ENCODE assay signal across 8 cellular contexts in genomic region chr16:12535535-12536411, GRCh38.
DNase-seq lines count a peak whose midpoint lies in the region; ATAC-seq and TF ChIP-seq lines count a peak whose summit lies in the region.

No MANE protein-coding gene starts in this region.

- 88% methylated on average over 17 of the region's 17 CpGs for WGBS in GM23248 (ENCODE audit: low coverage in 1 of 2, low lambda C conversion rate in 2 of 2, missing lambda C conversion rate in 2 of 2), 2 experiments

- H3K4me1 Mint-ChIP-seq in HFFc6 (ENCODE audit: low read depth), result peaks cover 42% of the 10 kb centered on the region

- H3K27ac Mint-ChIP-seq in HFFc6, result no peak overlapping the region

- H3K79me2 ChIP-seq in osteoblast (ENCODE audit: insufficient read depth, low read length), result no peaks in the 10 kb centered on the region
- H3K79me2 ChIP-seq in GM23248 (ENCODE audit: insufficient read depth), result no peaks in the 10 kb centered on the region

- in situ Hi-C loops in brain microvascular endothelial cell (cut with HindIII; ENCODE audit: low pct_ligation_motif_present, low sequenced_read_pairs), result no loop called here
- in situ Hi-C loops in GM23248 (cut with MboI), result no loop called here

- H3K27me3 Mint-ChIP-seq in HFFc6 (ENCODE audit: insufficient read depth), result peaks cover 8% of the 10 kb centered on the region

- peaks cover 16% of the 10 kb centered on the region for H3K4me1 ChIP-seq in osteoblast (ENCODE audit: insufficient read depth, low read length)
- H3K4me1 ChIP-seq in GM23248 (ENCODE audit: insufficient read depth), result peaks cover 20% of the 10 kb centered on the region

- no peak overlapping the region for H3K9ac ChIP-seq in GM23248

- H3K27me3 ChIP-seq in brain microvascular endothelial cell (replicated peaks), result no peaks in the 10 kb centered on the region
- no peaks in the 10 kb centered on the region for H3K27me3 ChIP-seq in osteoblast (ENCODE audit: insufficient read depth, low read length)
- no peaks in the 10 kb centered on the region for H3K27me3 ChIP-seq in GM23248 (replicated peaks; ENCODE audit: insufficient read depth)

- H4K20me1 ChIP-seq in osteoblast (ENCODE audit: insufficient read depth, low read length) (peaks cover 31% of the 10 kb centered on the region), GM23248 (ENCODE audit: insufficient read depth) (no peaks in the 10 kb centered on the region)

- H3K27ac ChIP-seq in brain microvascular endothelial cell (no peak overlapping the region), osteoblast (ENCODE audit: low read depth, low read length) (no peak overlapping the region), GM23248 (no peak overlapping the region)

- H3K9me3 ChIP-seq in osteoblast (ENCODE audit: low read depth, low read length) (no peaks in the 10 kb centered on the region), GM23248 (ENCODE audit: low read depth) (no peaks in the 10 kb centered on the region)

- ATAC-seq in GM21360 (IDR thresholded peaks at IDR 0.05; ENCODE audit: unreplicated experiment) (peak; percentile 61), HG03457 (IDR thresholded peaks at IDR 0.05; ENCODE audit: unreplicated experiment) (peak; percentile 47), left lobe of liver (no peak)

- no peaks in the 10 kb centered on the region; the same call in 1 of the 2 replicates for H3K36me3 Mint-ChIP-seq in HFFc6 (ENCODE audit: low read depth)

- peaks cover 13% of the 10 kb centered on the region; the same call in 1 of the 2 replicates for H3F3A ChIP-seq in GM23248 (ENCODE audit: insufficient read depth)

- H3K4me2 ChIP-seq in osteoblast (ENCODE audit: insufficient read depth, low read length) (no peak overlapping the region), GM23248 (ENCODE audit: unreplicated experiment) (no peak overlapping the region)

- H3K36me3 ChIP-seq in brain microvascular endothelial cell (replicated peaks) (no peaks in the 10 kb centered on the region), osteoblast (ENCODE audit: insufficient read depth, low read length) (no peaks in the 10 kb centered on the region), GM23248 (ENCODE audit: low read depth) (no peaks in the 10 kb centered on the region)

- H3K4me3 Mint-ChIP-seq in HFFc6, result no peak overlapping the region

- no peaks in the 10 kb centered on the region for H3K9me2 ChIP-seq in GM23248 (ENCODE audit: insufficient read depth)

- H2AFZ ChIP-seq in osteoblast (ENCODE audit: low read length), result no peak overlapping the region
- no peak overlapping the region for H2AFZ ChIP-seq in GM23248

- no peak overlapping the region for H3K4me3 ChIP-seq in brain microvascular endothelial cell (ENCODE audit: low read depth, low read length)
- no peak overlapping the region for H3K4me3 ChIP-seq in osteoblast (ENCODE audit: insufficient read depth, low read length)
- H3K4me3 ChIP-seq in GM23248, result no peak overlapping the region

- TF ChIP-seq CTCF in brain microvascular endothelial cell (IDR thresholded peaks at IDR 0.05; ENCODE audit: low read depth, low read length, missing control alignments) (no peak), osteoblast (IDR thresholded peaks at IDR 0.05; ENCODE audit: extremely low read depth, low read depth, low read length) (no peak), HFFc6 (IDR thresholded peaks at IDR 0.05) (no peak)

- DNase-seq in ELF-1 (ENCODE audit: low read depth, low spot score) (peak; percentile 60), brain microvascular endothelial cell (peak; percentile 2), left lobe of liver (ENCODE audit: low spot score) (no peak), osteoblast (ENCODE audit: insufficient read length, low spot score, missing footprints) (no peak), GM23248 (no peak), HFFc6 (no peak)

- no peaks in the 10 kb centered on the region for H3K9me3 Mint-ChIP-seq in HFFc6

Comparison
In these comparisons a context has a peak if more than half of its experiments do, and no peak if none do; other contexts are left out.
1. DNase-seq: peak in ELF-1 (single experiment) and brain microvascular endothelial cell (single experiment); none in left lobe of liver (single experiment), osteoblast (single experiment), GM23248 (single experiment) and HFFc6 (single experiment).